In genomic region chr5:16345454-16345853, GRCh38 we compare ENCODE assay signal across 17 cellular contexts.
A peak's percentile ranks its signal among the peaks of the same experiment; 100 is the strongest.
DNase-seq lines count a peak whose midpoint lies in the region; ATAC-seq, FAIRE-seq and TF ChIP-seq lines count a peak whose summit lies in the region.
"Had no signal": no experiment of that assay in that cellular context is flagged by ENCODE, and none has a peak within 500 bp of the region (broad histone marks: within the 10 kb centered on the region; RNA-seq: fewer than 3 reads in every experiment).

No MANE protein-coding gene starts in this region.

- H3K9ac ChIP-seq in IMR-90 (ENCODE audit: low read depth, low read length), result no peak overlapping the region

- WGBS in IMR-90 (ENCODE audit: extremely low coverage in 2 of 2, insufficient read length in 1 of 2), 2 experiments, result no CpG with 5 or more reads among the region's 1 CpG
- 58 to 92% methylated on average over 1 of the region's 1 CpG for WGBS in body of pancreas, 2 donors
- 77 to 85% methylated on average over 1 of the region's 1 CpG for WGBS in pancreas, 2 donors

- no peak overlapping the region for H3K23ac ChIP-seq in IMR-90 (ENCODE audit: low read depth, low read length)

- TF ChIP-seq CTCF in IMR-90 (conservative IDR thresholded peaks at IDR 0.05; ENCODE audit: low read depth, low read length) (0 out of 2 replicates have a peak, but pooled peaks have one; percentile 10), body of pancreas (IDR thresholded peaks at IDR 0.05) (peak in 5 of 7 experiments; percentile 35 to 70 (median 51)), pancreas (IDR thresholded peaks at IDR 0.05) (peak in 1 of 4 donors; percentile 22)
- no peak for TF ChIP-seq CTCF in CD8-positive, alpha-beta T cell (IDR thresholded peaks at IDR 0.05)

- POLR2A ChIA-PET in IMR-90 (lab: Charles Lee; ENCODE audit: unreplicated experiment), result no interaction called here
- POLR2A ChIA-PET in CD8-positive, alpha-beta T cell (lab: Charles Lee), result no interaction called here

- dilution Hi-C loops in IMR-90 (cut with HindIII; ENCODE audit: low sequenced_read_pairs, unreplicated experiment), result no loop called here

- H3K36me3 ChIP-seq in IMR-90 (ENCODE audit: control insufficient read depth, insufficient read depth, low read length) (no peaks in the 10 kb centered on the region), body of pancreas (replicated peaks in 1 of 2; ENCODE audit: insufficient read depth in 1 of 2, low read depth in 2 of 2) (no peaks in the 10 kb centered on the region), pancreas (no peaks in the 10 kb centered on the region)
- no peaks in the 10 kb centered on the region for H3K36me3 ChIP-seq in CD8-positive, alpha-beta T cell (ENCODE audit: insufficient read depth, low read length)
- H3K36me3 ChIP-seq: neutrophil, stomach had no signal

- no peak for FAIRE-seq in pancreas (lab: Jason Lieb, UNC)
- FAIRE-seq: astrocyte, GM12891 had no signal

- no peak for TF ChIP-seq POLR2A in IMR-90 (IDR thresholded peaks at IDR 0.05; ENCODE audit: low read depth, low read length)
- TF ChIP-seq POLR2A in body of pancreas (IDR thresholded peaks at IDR 0.05), result no peak

- H3K18ac ChIP-seq in IMR-90 (ENCODE audit: low read depth, low read length), result no peak overlapping the region

- no peak overlapping the region for H3K4me3 ChIP-seq in IMR-90 (ENCODE audit: insufficient read depth, low read depth, low read length)
- H3K4me3 ChIP-seq in body of pancreas, result no peak overlapping the region
- no peak overlapping the region for H3K4me3 ChIP-seq in pancreas
- no peak overlapping the region for H3K4me3 ChIP-seq in CD8-positive, alpha-beta T cell (ENCODE audit: low read depth, low read length)
- H3K4me3 ChIP-seq: stomach had no signal

- no peak overlapping the region for H3K27ac Mint-ChIP-seq in CD8-positive, alpha-beta T cell
- H3K27ac Mint-ChIP-seq: activated CD4-positive, alpha-beta memory T cell treated with anti-CD3 and anti-CD28 coated beads, Interleukin-2, amount 10 ng/mL, durations not matched to agents 7 days and 5 days; activated T-helper 17 cell treated with anti-CD3 and anti-CD28 coated beads, Interleukin-2, amount 50 U/mL, for 72 hours had no signal

- H4K20me1 ChIP-seq in IMR-90 (ENCODE audit: insufficient read depth, low read length), result no peaks in the 10 kb centered on the region

- H3K79me1 ChIP-seq in IMR-90 (ENCODE audit: low read depth in 1 of 2, low read length in 2 of 2), result no peaks in the 10 kb centered on the region

- H3K27ac ChIP-seq in IMR-90 (ENCODE audit: insufficient read depth, low read length), result no peak overlapping the region
- no peak overlapping the region for H3K27ac ChIP-seq in body of pancreas
- H3K27ac ChIP-seq in pancreas, result no peak overlapping the region
- no peak overlapping the region for H3K27ac ChIP-seq in CD8-positive, alpha-beta T cell (ENCODE audit: low read depth, low read length)
- H3K27ac ChIP-seq: neutrophil, stomach had no signal

- in situ Hi-C loops in IMR-90 (cut with MboI; ENCODE audit: low sequenced_read_pairs), result no loop called here

- no peak overlapping the region for H4K91ac ChIP-seq in IMR-90 (ENCODE audit: insufficient read depth, low read depth, low read length)

- H2AFZ ChIP-seq in IMR-90 (replicated peaks; ENCODE audit: low read length, poor library complexity), result no peak overlapping the region

- no peak overlapping the region for H2BK20ac ChIP-seq in IMR-90 (ENCODE audit: low read depth, low read length)

- H3K4me3 Mint-ChIP-seq in CD8-positive, alpha-beta T cell, result no peak overlapping the region
- H3K4me3 Mint-ChIP-seq: activated CD4-positive, alpha-beta memory T cell treated with anti-CD3 and anti-CD28 coated beads, Interleukin-2, amount 10 ng/mL, durations not matched to agents 7 days and 5 days; activated T-helper 17 cell treated with anti-CD3 and anti-CD28 coated beads, Interleukin-2, amount 50 U/mL, for 72 hours had no signal

- H3K4me1 ChIP-seq in IMR-90 (ENCODE audit: control insufficient read depth, insufficient read depth, low read length) (no peaks in the 10 kb centered on the region), body of pancreas (no peaks in the 10 kb centered on the region), pancreas (no peaks in the 10 kb centered on the region)
- H3K4me1 ChIP-seq in CD8-positive, alpha-beta T cell (ENCODE audit: insufficient read depth, low read length), result no peaks in the 10 kb centered on the region
- H3K4me1 ChIP-seq: stomach had no signal

- H3K14ac ChIP-seq in IMR-90 (replicated peaks; ENCODE audit: low read depth, low read length), result no peak overlapping the region

- H3K9me3 ChIP-seq in IMR-90 (ENCODE audit: control insufficient read depth, insufficient read depth, low read length) (no peaks in the 10 kb centered on the region), body of pancreas (no peaks in the 10 kb centered on the region), pancreas (no peaks in the 10 kb centered on the region)
- no peaks in the 10 kb centered on the region for H3K9me3 ChIP-seq in CD8-positive, alpha-beta T cell (ENCODE audit: low read length)
- H3K9me3 ChIP-seq: neutrophil, stomach had no signal

- DNase-seq in NCI-H146 (lab: John Stamatoyannopoulos, UW), result peak; percentile 42
- DNase-seq in NCI-H146 treated with DMSO at 0.1 percent for 48 hours (lab: John Stamatoyannopoulos, UW; ENCODE audit: unreplicated experiment), result no peak
- no peak for DNase-seq in IMR-90
- peak; percentile 16 to 30 (median 22) for DNase-seq in body of pancreas
- peak in 1 of 6 donors; percentile 5 for DNase-seq in pancreas
- no peak for DNase-seq in CD8-positive, alpha-beta T cell
- DNase-seq in activated naive CD4-positive, alpha-beta T cell treated with Interleukin-2 at 50 U/mL for 16 hours, result no peak
- DNase-seq: activated CD4-positive, alpha-beta memory T cell treated with anti-CD3 and anti-CD28 coated beads, Interleukin-2, amount 10 ng/mL, durations not matched to agents 7 days and 5 days; dermis blood vessel endothelial cell; NCI-H1105; stomach; T1000 had no signal

- no peak for ATAC-seq in IMR-90 (ENCODE audit: low read depth)
- peak; percentile 62 for ATAC-seq in body of pancreas
- ATAC-seq in pancreas, result peak in 3 of 4 donors; percentile 40 to 86 (median 77)
- ATAC-seq in CD8-positive, alpha-beta T cell, result no peak
- ATAC-seq in HG02870 (IDR thresholded peaks at IDR 0.05; ENCODE audit: unreplicated experiment), result no peak
- ATAC-seq: activated T-helper 17 cell treated with anti-CD3 and anti-CD28 coated beads, Interleukin-2, amount 50 U/mL, for 72 hours had no signal

- CTCF ChIA-PET in IMR-90 (lab: Yijun Ruan, JAX), result no interaction called here
- CTCF ChIA-PET in CD8-positive, alpha-beta T cell (lab: Charles Lee), result no interaction called here

- H2AK9ac ChIP-seq in IMR-90 (replicated peaks; ENCODE audit: low read depth, low read length, poor library complexity), result no peak overlapping the region

- no peak overlapping the region for H2BK5ac ChIP-seq in IMR-90 (ENCODE audit: low read depth, low read length, poor library complexity, severe bottlenecking)

- H3K4me2 ChIP-seq in IMR-90 (ENCODE audit: low read depth, low read length), result no peak overlapping the region

- H3K4ac ChIP-seq in IMR-90 (ENCODE audit: low read depth, low read length), result no peak overlapping the region

- H2AK5ac ChIP-seq in IMR-90 (ENCODE audit: low read depth, low read length), result no peak overlapping the region

- H2BK120ac ChIP-seq in IMR-90 (ENCODE audit: low read depth, low read length), result no peak overlapping the region

- H3K9me3 Mint-ChIP-seq in CD8-positive, alpha-beta T cell, result peaks cover 2% of the 10 kb centered on the region
- H3K9me3 Mint-ChIP-seq: activated CD4-positive, alpha-beta memory T cell treated with anti-CD3 and anti-CD28 coated beads, Interleukin-2, amount 10 ng/mL, durations not matched to agents 7 days and 5 days; activated T-helper 17 cell treated with anti-CD3 and anti-CD28 coated beads, Interleukin-2, amount 50 U/mL, for 72 hours had no signal

- no peak for TF ChIP-seq RAD21 in IMR-90 (IDR thresholded peaks at IDR 0.05; ENCODE audit: low read length)

- no TSS peak for BruUV-seq in IMR-90 (replicated peaks; lab: Mats Ljungman, UMichigan)

- H3K36me3 Mint-ChIP-seq in CD8-positive, alpha-beta T cell, result no peaks in the 10 kb centered on the region

- H4K8ac ChIP-seq in IMR-90 (ENCODE audit: low read depth in 2 of 2, low read length in 2 of 2), result no peak overlapping the region

- H3K27me3 ChIP-seq in IMR-90 (ENCODE audit: control insufficient read depth, insufficient read depth, low read length) (no peaks in the 10 kb centered on the region), body of pancreas (no peaks in the 10 kb centered on the region), pancreas (no peaks in the 10 kb centered on the region)
- H3K27me3 ChIP-seq in CD8-positive, alpha-beta T cell (ENCODE audit: insufficient read depth, low read length), result no peaks in the 10 kb centered on the region
- H3K27me3 ChIP-seq: neutrophil, stomach had no signal

- no peak overlapping the region for H3K56ac ChIP-seq in IMR-90 (ENCODE audit: extremely low read depth, insufficient read depth, low read length)

- no peak overlapping the region for H4K5ac ChIP-seq in IMR-90 (ENCODE audit: low read depth, low read length)

- no peaks in the 10 kb centered on the region for H3K4me1 Mint-ChIP-seq in CD8-positive, alpha-beta T cell (ENCODE audit: low read depth)
- H3K4me1 Mint-ChIP-seq: activated CD4-positive, alpha-beta memory T cell treated with anti-CD3 and anti-CD28 coated beads, Interleukin-2, amount 10 ng/mL, durations not matched to agents 7 days and 5 days had no signal

- no peak overlapping the region for H2BK15ac ChIP-seq in IMR-90 (ENCODE audit: low read depth, low read length)

- no peaks in the 10 kb centered on the region for H3K9me1 ChIP-seq in IMR-90 (ENCODE audit: insufficient read depth, low read length)

- H3K27me3 Mint-ChIP-seq in CD8-positive, alpha-beta T cell (ENCODE audit: low read depth), result peaks cover 18% of the 10 kb centered on the region
- H3K27me3 Mint-ChIP-seq: activated CD4-positive, alpha-beta memory T cell treated with anti-CD3 and anti-CD28 coated beads, Interleukin-2, amount 10 ng/mL, durations not matched to agents 7 days and 5 days had no signal

- intact Hi-C loops in IMR-90 (cut with micrococcal nuclease) (no loop called here), body of pancreas (cut with DNase I) (no loop called here), pancreas (cut with DNase I) (no loop called here)
- intact Hi-C loops in CD8-positive, alpha-beta T cell (cut with DNase I, micrococcal nuclease), result no loop called here

TF ChIP-seq in IMR-90, 13 proteins besides CTCF, POLR2A, EP300 and RAD21 (continues in another document):
- TF ChIP-seq MAZ (IDR thresholded peaks at IDR 0.05; ENCODE audit: borderline replicate concordance, low read depth, low read length), result no peak
- no peak for TF ChIP-seq BHLHE40 (IDR thresholded peaks at IDR 0.05; ENCODE audit: low read depth, low read length)
- no peak for TF ChIP-seq SMC3 (IDR thresholded peaks at IDR 0.05; ENCODE audit: low read depth, low read length)
- no peak for TF ChIP-seq RCOR1 (IDR thresholded peaks at IDR 0.05; ENCODE audit: insufficient replicate concordance, low read length)
- no peak for TF ChIP-seq MXI1 (IDR thresholded peaks at IDR 0.05; ENCODE audit: borderline replicate concordance, low read depth, low read length)
- no peak for TF ChIP-seq MAFK (IDR thresholded peaks at IDR 0.05; ENCODE audit: low read depth, low read length)
- TF ChIP-seq NFE2L2 (IDR thresholded peaks at IDR 0.05; ENCODE audit: low read depth, low read length), result no peak

Comparison
In these comparisons a context has a peak if more than half of its experiments do, and no peak if none do; other contexts are left out.
1. DNase-seq: peak in NCI-H146 (single experiment) and body of pancreas (4 of 4); none in NCI-H146 treated with DMSO at 0.1 percent for 48 hours (single experiment), IMR-90 (single experiment), CD8-positive, alpha-beta T cell (0 of 7) and activated naive CD4-positive, alpha-beta T cell treated with Interleukin-2 at 50 U/mL for 16 hours (single experiment).
2. ATAC-seq: peak in body of pancreas (single experiment) and pancreas (3 of 4); none in IMR-90 (single experiment), CD8-positive, alpha-beta T cell (single experiment) and HG02870 (single experiment).